Comparison of ENCODE assay signal across 33 cellular contexts in the genomic region with DNA sequence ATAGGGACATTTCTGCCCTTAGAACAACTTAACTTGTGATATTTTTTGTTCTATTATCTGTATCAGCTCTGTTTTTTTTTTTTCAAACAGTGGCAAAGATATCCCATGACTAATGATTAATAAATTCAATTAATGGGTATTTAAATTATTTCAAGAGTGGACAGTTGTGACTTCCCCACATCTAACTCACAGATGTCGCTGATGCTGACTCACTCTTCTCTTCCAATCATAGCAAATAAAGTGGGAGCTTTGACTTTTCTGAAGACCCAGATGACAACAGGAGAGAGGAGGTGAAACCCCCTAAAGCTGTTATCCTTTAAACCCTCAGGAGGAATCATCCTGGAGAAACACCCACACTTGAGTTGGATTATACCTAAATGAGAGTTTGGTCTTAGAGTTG. TPM values are rescaled to one million over a fixed set of nuclear protein-coding genes. Genes with fewer than 3 reads are reported as not detected.
"Had no signal": no experiment of that assay in that cellular context is flagged by ENCODE, and none has a peak within 500 bp of the region (broad histone marks: within the 10 kb centered on the region; RNA-seq: fewer than 3 reads in every experiment).

No MANE protein-coding gene starts in this region.

- H3K4me1 Mint-ChIP-seq: endodermal cell, mesothelial cell of epicardium had no signal

- H3K27me3 ChIP-seq: colonic mucosa, gastrocnemius medialis, left lung had no signal

- H3K36me3 Mint-ChIP-seq: mesothelial cell of epicardium, naive B cell had no signal

- DNase-seq: colonic mucosa; cortex of kidney; effector CD8-positive, alpha-beta T cell; effector memory CD8-positive, alpha-beta T cell; endodermal cell; erythroblast; esophagus squamous epithelium; foreskin fibroblast; foreskin melanocyte; gastrocnemius medialis; glutamatergic neuron; head of caudate nucleus; heart right ventricle; hippocampal formation; left cardiac atrium; left lung; left ventricle myocardium superior; lower lobe of right lung; mesenchymal stem cell; naive B cell had no signal

- H3K4me3 ChIP-seq: colonic mucosa, esophagus squamous epithelium, gastrocnemius medialis, heart right ventricle, left lung, lower lobe of right lung had no signal

- H3K4me3 Mint-ChIP-seq: dendritic cell treated with granulocyte-macrophage colony-stimulating factor and Interleukin-4, amounts not matched to agents 40 ng/mL and 50 ng/mL, for 4 days; effector memory CD8-positive, alpha-beta T cell; endodermal cell; mesothelial cell of epicardium; naive B cell had no signal

- H3K4me1 ChIP-seq: colonic mucosa, esophagus squamous epithelium, gastrocnemius medialis, heart right ventricle, left lung, lower lobe of right lung had no signal

- H3K9me3 ChIP-seq: colonic mucosa had no signal

- H3K9me3 Mint-ChIP-seq: dendritic cell treated with granulocyte-macrophage colony-stimulating factor and Interleukin-4, amounts not matched to agents 40 ng/mL and 50 ng/mL, for 4 days; effector memory CD8-positive, alpha-beta T cell; endodermal cell; naive B cell had no signal

- H3K27ac ChIP-seq: colonic mucosa, epithelial cell of prostate, esophagus squamous epithelium, gastrocnemius medialis, heart right ventricle, left lung, lower lobe of right lung had no signal

- H3K36me3 ChIP-seq: colonic mucosa, esophagus squamous epithelium, gastrocnemius medialis, heart right ventricle, left lung, lower lobe of right lung had no signal

- H3K27ac Mint-ChIP-seq: dendritic cell treated with granulocyte-macrophage colony-stimulating factor and Interleukin-4, amounts not matched to agents 40 ng/mL and 50 ng/mL, for 4 days; endodermal cell; mesothelial cell of epicardium had no signal

RNA-seq across cellular contexts. Expression of a gene that starts 27.1 kb away (rescaled TPM):
- total RNA-seq: colonic mucosa, dermis microvascular lymphatic vessel endothelial cell, endodermal cell, esophagus mucosa, esophagus squamous epithelium, gastrocnemius medialis, glomerular endothelial cell, heart right ventricle, kidney epithelial cell, left cardiac atrium, left ventricle myocardium superior, lower leg skin, lung microvascular endothelial cell, mesenteric fat pad, mesothelial cell of epicardium, mononuclear cell, mucosa of gallbladder had no signal
- polyA plus RNA-seq: heart right ventricle, keratinocyte had no signal
